ENCODE assay signal across 8 cellular contexts in the genomic region with DNA sequence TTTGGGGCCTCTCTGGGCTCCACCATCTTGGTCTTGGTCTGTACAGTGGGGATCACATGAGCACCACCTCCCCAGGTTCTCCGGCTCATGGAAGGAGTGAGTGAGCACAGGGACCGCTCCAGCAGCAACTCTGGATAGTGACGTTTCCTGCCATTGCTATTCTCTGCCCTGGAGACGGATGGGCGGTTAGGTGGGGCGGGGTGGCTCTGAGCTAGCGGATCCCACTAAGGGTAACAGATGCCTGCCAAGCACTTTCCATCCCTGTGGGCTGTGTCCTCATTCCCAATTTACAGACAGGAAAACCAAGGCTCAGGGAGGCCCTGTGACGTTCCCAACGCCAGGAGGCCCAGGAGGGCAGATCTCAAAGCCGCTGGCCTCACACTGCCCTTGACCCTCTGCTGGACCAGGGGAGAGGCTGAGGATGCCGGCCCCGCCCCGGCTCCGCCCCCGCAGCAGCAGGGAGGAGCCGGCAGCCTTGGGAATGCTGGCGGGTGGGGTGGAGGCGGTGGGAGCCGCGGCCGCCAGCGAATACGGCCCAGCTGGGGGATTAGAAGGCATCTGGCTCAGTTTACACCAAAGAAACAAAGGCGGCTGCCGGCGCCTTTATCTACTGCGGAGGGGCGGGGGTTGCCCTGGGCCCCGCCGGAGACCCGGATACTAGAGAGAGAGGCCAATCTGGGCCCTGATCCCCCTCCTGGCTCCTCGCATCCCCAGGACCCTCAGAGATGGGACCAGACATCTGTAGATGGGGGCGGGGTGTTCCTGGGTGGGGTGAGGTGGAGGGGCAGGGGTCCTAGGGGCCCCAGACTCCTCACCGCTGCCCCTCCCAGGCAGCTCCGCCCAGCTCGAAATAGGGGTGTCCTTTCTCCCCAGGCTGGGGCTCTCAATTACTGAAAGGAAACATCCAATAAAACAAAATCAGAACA.
DNase-seq lines count a peak whose midpoint lies in the region; ATAC-seq and TF ChIP-seq lines count a peak whose summit lies in the region.

No MANE protein-coding gene starts in this region.

- no peaks in the 10 kb centered on the region for H3K36me3 Mint-ChIP-seq in activated T-cell treated with anti-CD3 and anti-CD28 coated beads, Interleukin-2, amount 50 U/mL, for 4 hours (ENCODE audit: insufficient read depth)

- no peaks in the 10 kb centered on the region for H4K20me1 ChIP-seq in Karpas-422 (ENCODE audit: insufficient read depth, low read depth, low read length)

- H2AFZ ChIP-seq in Karpas-422 (ENCODE audit: low read length): no peak overlapping the region

- no peak overlapping the region for H3K4me2 ChIP-seq in Karpas-422 (ENCODE audit: low read depth, low read length, poor library complexity, severe bottlenecking)

- ATAC-seq in heart right ventricle (peak; percentile 37 to 83 (median 70)), GM19324 (IDR thresholded peaks at IDR 0.05; ENCODE audit: low FRiP score, unreplicated experiment) (no peak)
- ATAC-seq in activated T-cell treated with anti-CD3 and anti-CD28 coated beads, Interleukin-2, amount 50 U/mL, for 4 hours: no peak

- WGBS in heart right ventricle, 2 donors: 15 to 22% methylated on average over 36 of the region's 36 CpGs
- WGBS in sigmoid colon, 2 donors: 14 to 37% methylated on average over 36 of the region's 36 CpGs

- peaks cover 31% of the 10 kb centered on the region for H3K27me3 Mint-ChIP-seq in activated T-cell treated with anti-CD3 and anti-CD28 coated beads, Interleukin-2, amount 50 U/mL, for 4 hours (ENCODE audit: low read depth)

- TF ChIP-seq CTCF in heart right ventricle (IDR thresholded peaks at IDR 0.05) (peak in 1 of 9 donors; percentile 9), sigmoid colon (IDR thresholded peaks at IDR 0.05) (no peak)

- no peaks in the 10 kb centered on the region for H3K79me2 ChIP-seq in Karpas-422 (ENCODE audit: low read length)

- no peaks in the 10 kb centered on the region for H3K4me1 Mint-ChIP-seq in activated T-cell treated with anti-CD3 and anti-CD28 coated beads, Interleukin-2, amount 50 U/mL, for 4 hours (ENCODE audit: low read depth)

- H3K36me3 ChIP-seq in heart right ventricle: no peaks in the 10 kb centered on the region
- H3K36me3 ChIP-seq in sigmoid colon: no peaks in the 10 kb centered on the region
- H3K36me3 ChIP-seq in Karpas-422 (ENCODE audit: insufficient read depth, low read length): no peaks in the 10 kb centered on the region

- intact Hi-C loops in heart right ventricle (cut with DNase I) (loop anchor here in 5 of 10 donors (5.0 to 10.0 kb wide), 6 partner anchors 60 to 117 kb away; no protein-coding TSS in a partner anchor), sigmoid colon (cut with DNase I) (no loop called here)

- H3K4me1 ChIP-seq in heart right ventricle (peaks cover 23 to 66% (median 46%) of the 10 kb centered on the region in 9 donors), sigmoid colon (peaks cover 0 to 83% (median 65%) of the 10 kb centered on the region in 4 donors), Karpas-422 (ENCODE audit: low read length) (no peaks in the 10 kb centered on the region)

- TF ChIP-seq POLR2A in sigmoid colon (IDR thresholded peaks at IDR 0.05): no peak

- H3K9me3 ChIP-seq in heart right ventricle (no peaks in the 10 kb centered on the region), sigmoid colon (no peaks in the 10 kb centered on the region), Karpas-422 (ENCODE audit: low read length) (no peaks in the 10 kb centered on the region)

- no peaks in the 10 kb centered on the region for H3K9me2 ChIP-seq in Karpas-422 (replicated peaks; ENCODE audit: insufficient read depth, low read length)

- H3K4me3 ChIP-seq in heart right ventricle (peak overlapping the region in 9 of 10 donors; percentile 20 to 52 (median 46)), sigmoid colon (peak overlapping the region; percentile 13 to 58 (median 41)), Karpas-422 (ENCODE audit: low read length) (no peak overlapping the region)

- no peak overlapping the region for H3K9ac ChIP-seq in Karpas-422 (ENCODE audit: low read length)

- H3K27me3 ChIP-seq in heart right ventricle: peaks cover 0 to 29% (median 0%) of the 10 kb centered on the region in 7 donors
- no peaks in the 10 kb centered on the region for H3K27me3 ChIP-seq in sigmoid colon
- no peaks in the 10 kb centered on the region for H3K27me3 ChIP-seq in Karpas-422 (ENCODE audit: low read length)

- peak overlapping the region in 8 of 10 donors; percentile 43 to 75 (median 53) for H3K27ac ChIP-seq in heart right ventricle
- H3K27ac ChIP-seq in sigmoid colon: peak overlapping the region; percentile 69 to 85 (median 79)
- no peak overlapping the region for H3K27ac ChIP-seq in Karpas-422 (ENCODE audit: low read length)

- TF ChIP-seq EP300 in sigmoid colon (IDR thresholded peaks at IDR 0.05): no peak

- H3K4me3 Mint-ChIP-seq in activated T-cell treated with anti-CD3 and anti-CD28 coated beads, Interleukin-2, amount 50 U/mL, for 4 hours: no peak overlapping the region

- DNase-seq in GM04503 (ENCODE audit: low read depth) (peak; percentile 38), SK-N-DZ (ENCODE audit: low spot score) (peak; percentile 89), heart right ventricle (peak; percentile 65 to 76), sigmoid colon (peak; percentile 85), NCI-H1105 (lab: John Stamatoyannopoulos, UW) (no peak), Karpas-422 (no peak)
- no peak for DNase-seq in activated T-cell treated with anti-CD3 and anti-CD28 coated beads, Interleukin-2, amount 50 U/mL, for 4 hours

- H3K9me3 Mint-ChIP-seq in activated T-cell treated with anti-CD3 and anti-CD28 coated beads, Interleukin-2, amount 50 U/mL, for 4 hours: no peaks in the 10 kb centered on the region

Comparison
In these comparisons a context has a peak if more than half of its experiments do, and no peak if none do; other contexts are left out.
1. DNase-seq: peak in GM04503 (single experiment), SK-N-DZ (single experiment), heart right ventricle (2 of 2) and sigmoid colon (single experiment); none in NCI-H1105 (single experiment), Karpas-422 (single experiment) and activated T-cell treated with anti-CD3 and anti-CD28 coated beads, Interleukin-2, amount 50 U/mL, for 4 hours (single experiment).
2. ATAC-seq: peak in heart right ventricle (8 of 8); none in activated T-cell treated with anti-CD3 and anti-CD28 coated beads, Interleukin-2, amount 50 U/mL, for 4 hours (0 of 2) and GM19324 (single experiment).